Comparison of ENCODE assay signal across 14 cellular contexts in the genomic region with DNA sequence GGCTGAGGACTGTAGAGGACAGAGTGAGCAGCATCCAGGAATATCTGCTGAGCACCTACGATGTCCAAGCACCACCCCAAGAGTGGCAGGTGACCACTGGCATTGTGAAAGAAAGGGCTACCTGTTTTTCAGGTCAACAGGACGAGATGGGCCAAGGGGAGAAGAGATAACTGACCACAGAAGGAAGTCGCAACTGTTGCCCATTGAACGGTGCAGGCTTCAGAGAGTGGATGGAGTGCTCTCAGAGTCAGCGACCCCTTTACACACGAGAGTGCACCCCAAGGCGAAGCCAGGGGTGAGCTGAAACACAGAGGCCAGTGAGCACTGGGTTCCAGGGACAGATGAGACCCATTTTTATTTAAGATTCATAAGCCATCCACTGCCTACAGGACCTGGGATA. TPM values are rescaled to one million over a fixed set of nuclear protein-coding genes. Genes with fewer than 3 reads are reported as not detected.
A peak's percentile ranks its signal among the peaks of the same experiment; 100 is the strongest.
DNase-seq lines count a peak whose midpoint lies in the region; ATAC-seq and TF ChIP-seq lines count a peak whose summit lies in the region.
"Had no signal": no experiment of that assay in that cellular context is flagged by ENCODE, and none has a peak within 500 bp of the region (broad histone marks: within the 10 kb centered on the region; RNA-seq: fewer than 3 reads in every experiment).

No MANE protein-coding gene starts in this region.

- H3K27ac ChIP-seq in PC-3 (ENCODE audit: low read length): 0 out of 2 replicates have a peak overlapping the region, but pooled peaks have one; percentile 19
- peak overlapping the region; percentile 27 to 74 for H3K27ac ChIP-seq in breast epithelium
- H3K27ac ChIP-seq in naive thymus-derived CD4-positive, alpha-beta T cell (ENCODE audit: low read depth, low read length): no peak overlapping the region
- peak overlapping the region; percentile 51 for H3K27ac ChIP-seq in suprapubic skin
- H3K27ac ChIP-seq in caudate nucleus (ENCODE audit: low read depth, low read length): no peak overlapping the region

- TF ChIP-seq POLR2A in breast epithelium (IDR thresholded peaks at IDR 0.05) (no peak), suprapubic skin (IDR thresholded peaks at IDR 0.05) (no peak)

- H3K9me2 ChIP-seq in PC-3 (replicated peaks; ENCODE audit: low read length): no peaks in the 10 kb centered on the region

- no peak overlapping the region for H2AFZ ChIP-seq in PC-3 (ENCODE audit: low read length)

- no peak overlapping the region for H3K4me2 ChIP-seq in PC-3 (ENCODE audit: low read length)

- POLR2A ChIA-PET in PC-3 (lab: Charles Lee; ENCODE audit: unreplicated experiment): no interaction called here
- POLR2A ChIA-PET in naive thymus-derived CD4-positive, alpha-beta T cell (lab: Charles Lee): no interaction called here

- peaks cover 97% of the 10 kb centered on the region for H3K79me2 ChIP-seq in PC-3 (ENCODE audit: low read length)

- H3F3A ChIP-seq in PC-3 (ENCODE audit: low read length, unreplicated experiment): peaks cover 4% of the 10 kb centered on the region

- DNase-seq in PC-3: no peak
- no peak for DNase-seq in breast epithelium (ENCODE audit: low spot score in 2 of 2)
- DNase-seq in naive thymus-derived CD4-positive, alpha-beta T cell: no peak
- no peak for DNase-seq in suprapubic skin (ENCODE audit: low spot score in 2 of 2)
- DNase-seq in stimulated activated naive CD4-positive, alpha-beta T cell treated with Interleukin-2 at 50 U/mL for 16 hours (lab: John Stamatoyannopoulos, UW): no peak
- no peak for DNase-seq in amygdala (lab: John Stamatoyannopoulos, UW)
- no peak for DNase-seq in caudate nucleus (lab: John Stamatoyannopoulos, UW)
- DNase-seq: activated naive CD4-positive, alpha-beta T cell treated with anti-CD3 and anti-CD28 coated beads, Interleukin-2, amount 50 U/mL, for 16 hours; hippocampal formation; NCI-H446 treated with DMSO at 0.1 percent for 48 hours; OCI-M1 had no signal

- H3K9me3 ChIP-seq in PC-3 (ENCODE audit: low read length) (no peaks in the 10 kb centered on the region), breast epithelium (no peaks in the 10 kb centered on the region), suprapubic skin (no peaks in the 10 kb centered on the region)
- no peaks in the 10 kb centered on the region for H3K9me3 ChIP-seq in naive thymus-derived CD4-positive, alpha-beta T cell (ENCODE audit: control insufficient read depth in 2 of 3, low read length in 3 of 3)
- H3K9me3 ChIP-seq: HAP-1 had no signal

- CTCF ChIA-PET in PC-3 (lab: Charles Lee): no interaction called here
- CTCF ChIA-PET in naive thymus-derived CD4-positive, alpha-beta T cell (lab: Charles Lee): no interaction called here

- H3K27me3 Mint-ChIP-seq in naive thymus-derived CD4-positive, alpha-beta T cell: no peaks in the 10 kb centered on the region

- H3K36me3 ChIP-seq in PC-3 (ENCODE audit: low read depth, low read length) (peaks cover 33% of the 10 kb centered on the region), breast epithelium (no peaks in the 10 kb centered on the region), suprapubic skin (no peaks in the 10 kb centered on the region)
- no peaks in the 10 kb centered on the region for H3K36me3 ChIP-seq in naive thymus-derived CD4-positive, alpha-beta T cell (ENCODE audit: control insufficient read depth in 2 of 3, insufficient read depth in 3 of 3, low read length in 3 of 3)
- H3K36me3 ChIP-seq: HAP-1 had no signal

- H3K4me3 ChIP-seq in PC-3 (ENCODE audit: low read length) (no peak overlapping the region), breast epithelium (no peak overlapping the region), suprapubic skin (no peak overlapping the region)
- no peak overlapping the region for H3K4me3 ChIP-seq in naive thymus-derived CD4-positive, alpha-beta T cell (ENCODE audit: low read length)
- H3K4me3 ChIP-seq: HAP-1, K562 had no signal

- no peak for TF ChIP-seq CTCF in PC-3 (conservative IDR thresholded peaks at IDR 0.05; ENCODE audit: low read depth, low read length)
- no peak for TF ChIP-seq CTCF in breast epithelium (IDR thresholded peaks at IDR 0.05)
- TF ChIP-seq CTCF in suprapubic skin (IDR thresholded peaks at IDR 0.05): no peak

- BruUV-seq in PC-3 (replicated peaks; lab: Mats Ljungman, UMichigan): no TSS peak

- peaks cover 30% of the 10 kb centered on the region for H4K20me1 ChIP-seq in PC-3 (ENCODE audit: low read length)

- no peak overlapping the region for H3K9ac ChIP-seq in PC-3 (ENCODE audit: low read length)

- peaks cover 50 to 93% (median 92%) of the 10 kb centered on the region in 7 donors for H3K4me1 Mint-ChIP-seq in naive thymus-derived CD4-positive, alpha-beta T cell

- H3K4me1 ChIP-seq in PC-3 (ENCODE audit: insufficient read depth, low read length) (peaks cover 54% of the 10 kb centered on the region), breast epithelium (peaks cover 0 to 6% of the 10 kb centered on the region in 2 donors), suprapubic skin (peaks cover 64% of the 10 kb centered on the region)
- H3K4me1 ChIP-seq in naive thymus-derived CD4-positive, alpha-beta T cell (ENCODE audit: control insufficient read depth in 2 of 2, insufficient read depth in 2 of 2, low read length in 2 of 2): peaks cover 0 to 52% of the 10 kb centered on the region in 2 donors
- H3K4me1 ChIP-seq: HAP-1 had no signal

- intact Hi-C loops in PC-3 (cut with micrococcal nuclease): no loop called here
- intact Hi-C loops in breast epithelium (cut with DNase I; ENCODE audit: low total_unique reads): no loop called here
- intact Hi-C loops in naive thymus-derived CD4-positive, alpha-beta T cell (cut with micrococcal nuclease): loop anchor here in 1 of 2 donors (5.0 kb wide), 1 partner anchor 53 kb away; no protein-coding TSS in a partner anchor

- ATAC-seq in PC-3: no peak
- no peak for ATAC-seq in naive thymus-derived CD4-positive, alpha-beta T cell
- ATAC-seq: K562, WTC11 had no signal

- H3K27me3 ChIP-seq in PC-3 (ENCODE audit: low read length) (no peaks in the 10 kb centered on the region), breast epithelium (no peaks in the 10 kb centered on the region), suprapubic skin (no peaks in the 10 kb centered on the region)
- H3K27me3 ChIP-seq in naive thymus-derived CD4-positive, alpha-beta T cell (ENCODE audit: control insufficient read depth in 2 of 2, insufficient read depth in 2 of 2, low read length in 2 of 2): no peaks in the 10 kb centered on the region

- peaks cover 0 to 2% (median 0%) of the 10 kb centered on the region in 11 donors for H3K9me3 Mint-ChIP-seq in naive thymus-derived CD4-positive, alpha-beta T cell

- peak overlapping the region in 6 of 10 donors; percentile 7 to 76 (median 40) for H3K4me3 Mint-ChIP-seq in naive thymus-derived CD4-positive, alpha-beta T cell
- H3K4me3 Mint-ChIP-seq: WTC11 had no signal

- 92% methylated on average over 7 of the region's 7 CpGs for WGBS in suprapubic skin

- H3K36me3 Mint-ChIP-seq in naive thymus-derived CD4-positive, alpha-beta T cell: peaks cover 0 to 27% (median 6%) of the 10 kb centered on the region in 5 donors
- H3K36me3 Mint-ChIP-seq: WTC11 had no signal

- peak overlapping the region in 6 of 9 donors; percentile 52 to 94 (median 76) for H3K27ac Mint-ChIP-seq in naive thymus-derived CD4-positive, alpha-beta T cell

- no peak for TF ChIP-seq EP300 in suprapubic skin (IDR thresholded peaks at IDR 0.05)

RNA-seq across cellular contexts. Expression of gene HIPK2, which starts 42.3 kb away (rescaled TPM):
- total RNA-seq in PC-3 (2014; rRNA removed) (38.1 and 46.0 TPM in 2 replicates), breast epithelium (10 to 100 TPM; 26.4 to 31.8 (median 31.1) TPM), suprapubic skin (10 to 100 TPM; 13.6 to 21.8 (median 18.2) TPM)
- 10 to 100 TPM; 27.3 to 44.0 (median 37.3) TPM for total RNA-seq in naive thymus-derived CD4-positive, alpha-beta T cell
- 1 to 10 TPM; 4.6 to 8.5 TPM for polyA plus RNA-seq in naive thymus-derived CD4-positive, alpha-beta T cell

Comparison
In these comparisons a context has a peak if more than half of its experiments do, and no peak if none do; other contexts are left out.
1. H3K27ac ChIP-seq: peak in PC-3 (single experiment), breast epithelium (2 of 2) and suprapubic skin (single experiment); none in naive thymus-derived CD4-positive, alpha-beta T cell (single experiment) and caudate nucleus (single experiment).